ENCODE assay signal across 1 cellular context in the genomic region with DNA sequence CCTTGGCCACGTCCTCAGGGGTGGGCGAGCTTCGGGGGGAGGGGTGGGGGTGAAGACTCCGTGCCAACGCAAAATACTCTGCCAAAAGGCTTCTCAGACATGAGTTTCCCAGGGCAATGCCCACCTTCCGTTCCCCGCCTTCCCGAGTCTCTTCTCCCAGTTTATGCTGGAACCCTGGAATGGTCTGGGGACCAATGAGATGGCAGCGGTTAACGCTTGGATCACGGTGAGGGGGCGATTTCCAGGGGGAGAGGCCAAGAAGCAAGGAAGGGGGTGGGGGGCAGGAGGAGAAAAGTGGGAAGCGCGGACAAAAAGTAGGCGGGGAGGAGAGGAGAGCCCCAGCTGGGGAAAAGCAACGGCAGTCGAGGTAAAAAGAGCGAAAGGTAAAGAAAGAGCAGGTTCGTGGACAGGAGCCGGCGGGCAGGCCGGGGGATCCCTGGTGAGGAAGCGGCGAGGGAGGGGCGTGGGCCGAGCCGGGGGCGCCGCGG.
TF ChIP-seq lines count a peak whose summit lies in the region.

No MANE protein-coding gene starts in this region.

TF ChIP-seq in GM23338, 12 proteins besides CTCF, POLR2A, EP300 and RAD21 (continued from another document):
- TF ChIP-seq, protein P1, sequence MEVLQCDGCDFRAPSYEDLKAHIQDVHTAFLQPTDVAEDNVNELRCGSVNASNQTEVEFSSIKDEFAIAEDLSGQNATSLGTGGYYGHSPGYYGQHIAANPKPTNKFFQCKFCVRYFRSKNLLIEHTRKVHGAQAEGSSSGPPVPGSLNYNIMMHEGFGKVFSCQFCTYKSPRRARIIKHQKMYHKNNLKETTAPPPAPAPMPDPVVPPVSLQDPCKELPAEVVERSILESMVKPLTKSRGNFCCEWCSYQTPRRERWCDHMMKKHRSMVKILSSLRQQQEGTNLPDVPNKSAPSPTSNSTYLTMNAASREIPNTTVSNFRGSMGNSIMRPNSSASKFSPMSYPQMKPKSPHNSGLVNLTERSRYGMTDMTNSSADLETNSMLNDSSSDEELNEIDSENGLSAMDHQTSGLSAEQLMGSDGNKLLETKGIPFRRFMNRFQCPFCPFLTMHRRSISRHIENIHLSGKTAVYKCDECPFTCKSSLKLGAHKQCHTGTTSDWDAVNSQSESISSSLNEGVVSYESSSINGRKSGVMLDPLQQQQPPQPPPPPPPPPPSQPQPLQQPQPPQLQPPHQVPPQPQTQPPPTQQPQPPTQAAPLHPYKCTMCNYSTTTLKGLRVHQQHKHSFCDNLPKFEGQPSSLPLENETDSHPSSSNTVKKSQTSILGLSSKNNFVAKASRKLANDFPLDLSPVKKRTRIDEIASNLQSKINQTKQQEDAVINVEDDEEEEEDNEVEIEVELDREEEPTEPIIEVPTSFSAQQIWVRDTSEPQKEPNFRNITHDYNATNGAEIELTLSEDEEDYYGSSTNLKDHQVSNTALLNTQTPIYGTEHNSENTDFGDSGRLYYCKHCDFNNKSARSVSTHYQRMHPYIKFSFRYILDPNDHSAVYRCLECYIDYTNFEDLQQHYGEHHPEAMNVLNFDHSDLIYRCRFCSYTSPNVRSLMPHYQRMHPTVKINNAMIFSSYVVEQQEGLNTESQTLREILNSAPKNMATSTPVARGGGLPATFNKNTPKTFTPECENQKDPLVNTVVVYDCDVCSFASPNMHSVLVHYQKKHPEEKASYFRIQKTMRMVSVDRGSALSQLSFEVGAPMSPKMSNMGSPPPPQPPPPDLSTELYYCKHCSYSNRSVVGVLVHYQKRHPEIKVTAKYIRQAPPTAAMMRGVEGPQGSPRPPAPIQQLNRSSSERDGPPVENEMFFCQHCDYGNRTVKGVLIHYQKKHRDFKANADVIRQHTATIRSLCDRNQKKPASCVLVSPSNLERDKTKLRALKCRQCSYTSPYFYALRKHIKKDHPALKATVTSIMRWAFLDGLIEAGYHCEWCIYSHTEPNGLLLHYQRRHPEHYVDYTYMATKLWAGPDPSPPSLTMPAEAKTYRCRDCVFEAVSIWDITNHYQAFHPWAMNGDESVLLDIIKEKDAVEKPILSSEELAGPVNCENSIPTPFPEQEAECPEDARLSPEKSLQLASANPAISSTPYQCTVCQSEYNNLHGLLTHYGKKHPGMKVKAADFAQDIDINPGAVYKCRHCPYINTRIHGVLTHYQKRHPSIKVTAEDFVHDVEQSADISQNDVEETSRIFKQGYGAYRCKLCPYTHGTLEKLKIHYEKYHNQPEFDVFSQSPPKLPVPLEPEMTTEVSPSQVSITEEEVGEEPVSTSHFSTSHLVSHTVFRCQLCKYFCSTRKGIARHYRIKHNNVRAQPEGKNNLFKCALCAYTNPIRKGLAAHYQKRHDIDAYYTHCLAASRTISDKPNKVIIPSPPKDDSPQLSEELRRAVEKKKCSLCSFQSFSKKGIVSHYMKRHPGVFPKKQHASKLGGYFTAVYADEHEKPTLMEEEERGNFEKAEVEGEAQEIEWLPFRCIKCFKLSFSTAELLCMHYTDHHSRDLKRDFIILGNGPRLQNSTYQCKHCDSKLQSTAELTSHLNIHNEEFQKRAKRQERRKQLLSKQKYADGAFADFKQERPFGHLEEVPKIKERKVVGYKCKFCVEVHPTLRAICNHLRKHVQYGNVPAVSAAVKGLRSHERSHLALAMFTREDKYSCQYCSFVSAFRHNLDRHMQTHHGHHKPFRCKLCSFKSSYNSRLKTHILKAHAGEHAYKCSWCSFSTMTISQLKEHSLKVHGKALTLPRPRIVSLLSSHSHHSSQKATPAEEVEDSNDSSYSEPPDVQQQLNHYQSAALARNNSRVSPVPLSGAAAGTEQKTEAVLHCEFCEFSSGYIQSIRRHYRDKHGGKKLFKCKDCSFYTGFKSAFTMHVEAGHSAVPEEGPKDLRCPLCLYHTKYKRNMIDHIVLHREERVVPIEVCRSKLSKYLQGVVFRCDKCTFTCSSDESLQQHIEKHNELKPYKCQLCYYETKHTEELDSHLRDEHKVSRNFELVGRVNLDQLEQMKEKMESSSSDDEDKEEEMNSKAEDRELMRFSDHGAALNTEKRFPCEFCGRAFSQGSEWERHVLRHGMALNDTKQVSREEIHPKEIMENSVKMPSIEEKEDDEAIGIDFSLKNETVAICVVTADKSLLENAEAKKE (CRISPR knock-in tag; IDR thresholded peaks at IDR 0.05): no peak
- TF ChIP-seq POLR2AphosphoS5 (IDR thresholded peaks at IDR 0.05; ENCODE audit: low read depth) (peak; percentile 29; the same call in 1 of the 2 replicates), ZNF331 (CRISPR knock-in tag; IDR thresholded peaks at IDR 0.05; ENCODE audit: low read depth) (no peak), CREB1 (CRISPR knock-in tag; IDR thresholded peaks at IDR 0.05; ENCODE audit: low read depth) (no peak)
- TF ChIP-seq, protein P2, sequence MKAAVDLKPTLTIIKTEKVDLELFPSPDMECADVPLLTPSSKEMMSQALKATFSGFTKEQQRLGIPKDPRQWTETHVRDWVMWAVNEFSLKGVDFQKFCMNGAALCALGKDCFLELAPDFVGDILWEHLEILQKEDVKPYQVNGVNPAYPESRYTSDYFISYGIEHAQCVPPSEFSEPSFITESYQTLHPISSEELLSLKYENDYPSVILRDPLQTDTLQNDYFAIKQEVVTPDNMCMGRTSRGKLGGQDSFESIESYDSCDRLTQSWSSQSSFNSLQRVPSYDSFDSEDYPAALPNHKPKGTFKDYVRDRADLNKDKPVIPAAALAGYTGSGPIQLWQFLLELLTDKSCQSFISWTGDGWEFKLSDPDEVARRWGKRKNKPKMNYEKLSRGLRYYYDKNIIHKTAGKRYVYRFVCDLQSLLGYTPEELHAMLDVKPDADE (IDR thresholded peaks at IDR 0.05): no peak
- TF ChIP-seq, protein P3, sequence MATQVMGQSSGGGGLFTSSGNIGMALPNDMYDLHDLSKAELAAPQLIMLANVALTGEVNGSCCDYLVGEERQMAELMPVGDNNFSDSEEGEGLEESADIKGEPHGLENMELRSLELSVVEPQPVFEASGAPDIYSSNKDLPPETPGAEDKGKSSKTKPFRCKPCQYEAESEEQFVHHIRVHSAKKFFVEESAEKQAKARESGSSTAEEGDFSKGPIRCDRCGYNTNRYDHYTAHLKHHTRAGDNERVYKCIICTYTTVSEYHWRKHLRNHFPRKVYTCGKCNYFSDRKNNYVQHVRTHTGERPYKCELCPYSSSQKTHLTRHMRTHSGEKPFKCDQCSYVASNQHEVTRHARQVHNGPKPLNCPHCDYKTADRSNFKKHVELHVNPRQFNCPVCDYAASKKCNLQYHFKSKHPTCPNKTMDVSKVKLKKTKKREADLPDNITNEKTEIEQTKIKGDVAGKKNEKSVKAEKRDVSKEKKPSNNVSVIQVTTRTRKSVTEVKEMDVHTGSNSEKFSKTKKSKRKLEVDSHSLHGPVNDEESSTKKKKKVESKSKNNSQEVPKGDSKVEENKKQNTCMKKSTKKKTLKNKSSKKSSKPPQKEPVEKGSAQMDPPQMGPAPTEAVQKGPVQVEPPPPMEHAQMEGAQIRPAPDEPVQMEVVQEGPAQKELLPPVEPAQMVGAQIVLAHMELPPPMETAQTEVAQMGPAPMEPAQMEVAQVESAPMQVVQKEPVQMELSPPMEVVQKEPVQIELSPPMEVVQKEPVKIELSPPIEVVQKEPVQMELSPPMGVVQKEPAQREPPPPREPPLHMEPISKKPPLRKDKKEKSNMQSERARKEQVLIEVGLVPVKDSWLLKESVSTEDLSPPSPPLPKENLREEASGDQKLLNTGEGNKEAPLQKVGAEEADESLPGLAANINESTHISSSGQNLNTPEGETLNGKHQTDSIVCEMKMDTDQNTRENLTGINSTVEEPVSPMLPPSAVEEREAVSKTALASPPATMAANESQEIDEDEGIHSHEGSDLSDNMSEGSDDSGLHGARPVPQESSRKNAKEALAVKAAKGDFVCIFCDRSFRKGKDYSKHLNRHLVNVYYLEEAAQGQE (IDR thresholded peaks at IDR 0.05; ENCODE audit: unreplicated experiment): no peak
